In genomic region chr1:111963985-111964738, GRCh38 we compare ENCODE assay signal across 15 cellular contexts. TPM values are rescaled to one million over a fixed set of nuclear protein-coding genes. Genes with fewer than 3 reads are reported as not detected.
"Had no signal": no experiment of that assay in that cellular context is flagged by ENCODE, and none has a peak within 500 bp of the region (broad histone marks: within the 10 kb centered on the region; RNA-seq: fewer than 3 reads in every experiment).

No MANE protein-coding gene starts in this region.

- H3K4me3 ChIP-seq: coronary artery, esophagus squamous epithelium, lower lobe of right lung, transverse colon had no signal

- H3K9me3 Mint-ChIP-seq: activated B cell treated with CpG ODN at 0.5 μM for 24 hours; activated CD8-positive, alpha-beta T cell treated with anti-CD3 and anti-CD28 coated beads for 36 hours; activated naive CD4-positive, alpha-beta T cell treated with anti-CD3 and anti-CD28 coated beads, Interleukin-2, amount 50 U/mL, for 24 hours; activated T-cell treated with anti-CD3 and anti-CD28 coated beads, Interleukin-2, amount 50 U/mL, for 4 hours; mesothelial cell of epicardium had no signal

- H3K9me3 ChIP-seq: esophagus squamous epithelium, lower lobe of right lung, transverse colon had no signal

- H3K4me1 ChIP-seq: lower lobe of right lung had no signal

- H3K27me3 ChIP-seq: transverse colon had no signal

- H3K27ac ChIP-seq: coronary artery, esophagus squamous epithelium, lower lobe of right lung, transverse colon had no signal

- ATAC-seq: activated CD8-positive, alpha-beta T cell treated with anti-CD3 and anti-CD28 coated beads for 36 hours; activated T-cell treated with anti-CD3 and anti-CD28 coated beads, Interleukin-2, amount 50 U/mL, for 4 hours; lower lobe of right lung; stimulated activated naive CD8-positive, alpha-beta T cell treated with anti-CD3 and anti-CD28 coated beads, Interleukin-15, Interleukin-2, amounts not matched to agents 100 U/mL and 50 U/mL, for 24 hours had no signal

- H3K27ac Mint-ChIP-seq: activated B cell treated with CpG ODN at 0.5 μM for 24 hours; activated CD8-positive, alpha-beta T cell treated with anti-CD3 and anti-CD28 coated beads for 36 hours; activated naive CD4-positive, alpha-beta T cell treated with anti-CD3 and anti-CD28 coated beads, Interleukin-2, amount 50 U/mL, for 24 hours; mesothelial cell of epicardium had no signal

- DNase-seq: activated B cell treated with CpG ODN at 0.5 μM for 24 hours; activated CD4-positive, alpha-beta T cell treated with anti-CD3 and anti-CD28 coated beads for 48 hours; activated CD8-positive, alpha-beta T cell treated with anti-CD3 and anti-CD28 coated beads for 36 hours; activated effector memory CD4-positive, alpha-beta T cell treated with Interleukin-2 at 50 U/mL for 16 hours; activated T-cell treated with anti-CD3 and anti-CD28 coated beads, Interleukin-2, amount 50 U/mL, for 4 hours; esophagus squamous epithelium; lower lobe of right lung; stimulated activated CD4-positive, alpha-beta T cell treated with anti-CD3 and anti-CD28 coated beads, Interleukin-4, amount 100 ng/mL, for 1 hour; stimulated activated naive CD8-positive, alpha-beta T cell treated with anti-CD3 and anti-CD28 coated beads, Interleukin-15, Interleukin-2, amounts not matched to agents 100 U/mL and 50 U/mL, for 24 hours; transverse colon had no signal

- H3K4me1 Mint-ChIP-seq: activated B cell treated with CpG ODN at 0.5 μM for 24 hours; activated naive CD4-positive, alpha-beta T cell treated with anti-CD3 and anti-CD28 coated beads, Interleukin-2, amount 50 U/mL, for 24 hours; mesothelial cell of epicardium had no signal

- H3K36me3 ChIP-seq: esophagus squamous epithelium, lower lobe of right lung, transverse colon had no signal

- H3K4me3 Mint-ChIP-seq: activated B cell treated with CpG ODN at 0.5 μM for 24 hours; activated CD8-positive, alpha-beta T cell treated with anti-CD3 and anti-CD28 coated beads for 36 hours; activated naive CD4-positive, alpha-beta T cell treated with anti-CD3 and anti-CD28 coated beads, Interleukin-2, amount 50 U/mL, for 24 hours; activated T-cell treated with anti-CD3 and anti-CD28 coated beads, Interleukin-2, amount 50 U/mL, for 4 hours; mesothelial cell of epicardium had no signal

- H3K36me3 Mint-ChIP-seq: activated naive CD4-positive, alpha-beta T cell treated with anti-CD3 and anti-CD28 coated beads, Interleukin-2, amount 50 U/mL, for 24 hours; mesothelial cell of epicardium had no signal

RNA-seq across cellular contexts. Expression of gene KCND3, which starts 25.3 kb away (rescaled TPM):
- total RNA-seq: activated CD8-positive, alpha-beta T cell treated with anti-CD3 and anti-CD28 coated beads for 36 hours; activated T-cell treated with anti-CD3 and anti-CD28 coated beads, Interleukin-2, amount 50 U/mL, for 4 hours; endothelial cell of umbilical vein; T-helper 2 cell treated with Interferon-gamma antibody and Interleukin-4, amounts not matched to agents 100 ng/mL and 5 ng/mL, for 36 hours had no signal
